17 cellular contexts compared by ENCODE assay signal in the genomic region with DNA sequence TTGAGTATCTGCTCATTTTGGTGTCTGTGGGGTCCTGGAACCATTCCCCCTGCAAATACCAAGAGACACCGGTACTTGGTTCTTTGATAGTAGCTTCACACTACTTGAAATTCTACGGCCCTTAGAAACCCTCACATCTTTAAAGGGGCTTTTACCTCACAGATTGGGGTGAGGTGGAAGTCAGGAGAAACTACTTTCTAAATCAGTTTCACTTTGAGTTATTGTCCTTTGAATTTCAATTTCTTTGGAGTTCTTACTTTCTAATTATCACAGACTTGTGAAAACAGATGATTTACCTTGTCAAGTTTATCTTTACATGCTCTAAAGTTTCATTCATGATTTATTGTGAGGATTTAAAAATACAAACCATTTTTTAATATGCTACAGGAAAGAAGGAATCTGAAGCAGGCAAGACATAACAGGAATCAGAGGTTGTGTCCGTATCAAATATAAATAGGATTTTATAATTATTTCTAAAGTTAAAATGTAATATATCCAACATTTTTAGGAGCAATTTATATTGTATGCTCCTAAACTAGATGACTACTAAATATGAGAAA.
DNase-seq lines count a peak whose midpoint lies in the region; ATAC-seq and TF ChIP-seq lines count a peak whose summit lies in the region.
"Had no signal": no experiment of that assay in that cellular context is flagged by ENCODE, and none has a peak within 500 bp of the region (broad histone marks: within the 10 kb centered on the region; RNA-seq: fewer than 3 reads in every experiment).

No MANE protein-coding gene starts in this region.

- peak overlapping the region; percentile 17 for H3K27ac Mint-ChIP-seq in chondrocyte (ENCODE audit: unreplicated experiment)
- H3K27ac Mint-ChIP-seq: activated naive CD4-positive, alpha-beta T cell treated with anti-CD3 and anti-CD28 coated beads, Interleukin-2, amount 10 ng/mL, durations not matched to agents 7 days and 5 days; brain had no signal

- peaks cover 32% of the 10 kb centered on the region for H3K4me1 Mint-ChIP-seq in chondrocyte (ENCODE audit: low read depth)
- H3K4me1 Mint-ChIP-seq: brain had no signal

- TF ChIP-seq CTCF in GM06990 (IDR thresholded peaks at IDR 0.05; ENCODE audit: insufficient read depth, low read length, poor library complexity, severe bottlenecking) (no peak), chondrocyte (IDR thresholded peaks at IDR 0.05) (no peak)

- H3K4me3 ChIP-seq in GM06990 (replicated peaks; ENCODE audit: low read depth, low read length) = no peak overlapping the region
- H3K4me3 ChIP-seq: BLaER1 treated with 17β-estradiol and CSF1 and Interleukin-3, amounts not matched to agents 10 nM and 100 nM; stomach had no signal

- no peaks in the 10 kb centered on the region for H3K27me3 ChIP-seq in GM06990 (replicated peaks; ENCODE audit: control insufficient read depth, insufficient read depth, low read length)
- H3K27me3 ChIP-seq: BLaER1 treated with 17β-estradiol and CSF1 and Interleukin-3, amounts not matched to agents 10 nM and 100 nM; stomach had no signal

- H3K36me3 Mint-ChIP-seq in chondrocyte (ENCODE audit: low read depth) = no peaks in the 10 kb centered on the region
- H3K36me3 Mint-ChIP-seq: activated naive CD4-positive, alpha-beta T cell treated with anti-CD3 and anti-CD28 coated beads, Interleukin-2, amount 10 ng/mL, durations not matched to agents 7 days and 5 days; brain; T-cell had no signal

- no peaks in the 10 kb centered on the region for H3K27me3 Mint-ChIP-seq in chondrocyte (ENCODE audit: low read depth)
- H3K27me3 Mint-ChIP-seq: activated naive CD4-positive, alpha-beta T cell treated with anti-CD3 and anti-CD28 coated beads, Interleukin-2, amount 10 ng/mL, durations not matched to agents 7 days and 5 days; brain; T-cell had no signal

- no peak overlapping the region for H3K4me3 Mint-ChIP-seq in chondrocyte (ENCODE audit: unreplicated experiment)
- H3K4me3 Mint-ChIP-seq: activated naive CD4-positive, alpha-beta T cell treated with anti-CD3 and anti-CD28 coated beads, Interleukin-2, amount 10 ng/mL, durations not matched to agents 7 days and 5 days; brain; T-cell had no signal

- DNase-seq in GM06990 (ENCODE audit: extremely low read depth, insufficient read length) = peak; percentile 1
- DNase-seq in chondrocyte (ENCODE audit: low spot score) = no peak
- peak; percentile 8 for DNase-seq in myocyte (ENCODE audit: low read depth)
- DNase-seq in T-helper 1 cell = no peak
- no peak for DNase-seq in AG08395 (ENCODE audit: low spot score)
- DNase-seq in NOMO-1 treated with dmso at 0.1 percent for 144 hours (lab: John Stamatoyannopoulos, UW; ENCODE audit: unreplicated experiment) = no peak
- DNase-seq: activated CD4-positive, alpha-beta T cell treated with anti-CD3 and anti-CD28 coated beads for 1 hour; activated CD8-positive, alpha-beta memory T cell treated with anti-CD3 and anti-CD28 coated beads, Interleukin-2, amount 50 U/mL, for 4 hours; activated naive CD4-positive, alpha-beta T cell treated with anti-CD3 and anti-CD28 coated beads, Interleukin-2, amount 10 ng/mL, durations not matched to agents 7 days and 5 days; NCI-H187; NCI-H524 treated with DMSO at 0.1 percent for 48 hours; stomach; T-cell had no signal

- H3K9me3 Mint-ChIP-seq in chondrocyte (ENCODE audit: low read depth) = no peaks in the 10 kb centered on the region
- H3K9me3 Mint-ChIP-seq: activated naive CD4-positive, alpha-beta T cell treated with anti-CD3 and anti-CD28 coated beads, Interleukin-2, amount 10 ng/mL, durations not matched to agents 7 days and 5 days; brain; T-cell had no signal

- ATAC-seq in HG03342 (IDR thresholded peaks at IDR 0.05; ENCODE audit: unreplicated experiment) (peak; percentile 63), HG03159 (IDR thresholded peaks at IDR 0.05; ENCODE audit: unreplicated experiment) (no peak)
- ATAC-seq: T-cell had no signal

- no peaks in the 10 kb centered on the region for H3K36me3 ChIP-seq in GM06990 (ENCODE audit: control insufficient read depth, insufficient read depth, low read length)
- H3K36me3 ChIP-seq: BLaER1 treated with 17β-estradiol and CSF1 and Interleukin-3, amounts not matched to agents 10 nM and 100 nM; stomach had no signal

Comparison
In these comparisons a context has a peak if more than half of its experiments do, and no peak if none do; other contexts are left out.
1. DNase-seq: peak in GM06990 (single experiment) and myocyte (single experiment); none in chondrocyte (single experiment), T-helper 1 cell (0 of 5), AG08395 (single experiment) and NOMO-1 treated with dmso at 0.1 percent for 144 hours (single experiment).